1 cellular context compared by ENCODE assay signal in the genomic region with DNA sequence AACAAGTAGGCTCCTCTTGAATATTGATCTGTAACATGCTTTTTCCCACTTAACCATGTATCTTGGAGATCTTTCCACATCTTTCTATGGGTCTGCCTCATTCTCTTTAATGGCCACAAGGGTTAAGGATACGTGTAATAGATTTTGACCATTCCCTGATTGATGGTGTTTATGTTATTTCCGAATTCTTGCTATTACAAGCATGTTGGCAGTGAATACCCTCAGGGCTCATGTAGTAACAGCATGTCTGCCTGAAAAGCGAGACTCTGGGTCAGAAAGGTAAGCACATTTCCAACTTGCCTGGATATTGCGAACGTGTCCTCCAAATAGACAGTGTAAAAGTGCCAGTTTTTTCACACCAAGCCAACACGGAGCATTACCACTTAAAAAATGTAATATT.
TF ChIP-seq lines count a peak whose summit lies in the region.

No MANE protein-coding gene starts in this region.

TF ChIP-seq in WTC11, 78 proteins besides CTCF, POLR2A, EP300 and RAD21 (continued from another document):
- TF ChIP-seq, protein P1, sequence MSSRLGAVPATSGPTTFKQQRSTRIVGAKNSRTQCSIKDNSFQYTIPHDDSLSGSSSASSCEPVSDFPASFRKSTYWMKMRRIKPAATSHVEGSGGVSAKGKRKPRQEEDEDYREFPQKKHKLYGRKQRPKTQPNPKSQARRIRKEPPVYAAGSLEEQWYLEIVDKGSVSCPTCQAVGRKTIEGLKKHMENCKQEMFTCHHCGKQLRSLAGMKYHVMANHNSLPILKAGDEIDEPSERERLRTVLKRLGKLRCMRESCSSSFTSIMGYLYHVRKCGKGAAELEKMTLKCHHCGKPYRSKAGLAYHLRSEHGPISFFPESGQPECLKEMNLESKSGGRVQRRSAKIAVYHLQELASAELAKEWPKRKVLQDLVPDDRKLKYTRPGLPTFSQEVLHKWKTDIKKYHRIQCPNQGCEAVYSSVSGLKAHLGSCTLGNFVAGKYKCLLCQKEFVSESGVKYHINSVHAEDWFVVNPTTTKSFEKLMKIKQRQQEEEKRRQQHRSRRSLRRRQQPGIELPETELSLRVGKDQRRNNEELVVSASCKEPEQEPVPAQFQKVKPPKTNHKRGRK (CRISPR knock-in tag; IDR thresholded peaks at IDR 0.05; ENCODE audit: borderline replicate concordance): no peak
- TF ChIP-seq ATF1 (CRISPR knock-in tag; IDR thresholded peaks at IDR 0.05) (no peak), RELA (CRISPR knock-in tag; IDR thresholded peaks at IDR 0.05; ENCODE audit: borderline replicate concordance) (no peak), NR1H2 (CRISPR knock-in tag; IDR thresholded peaks at IDR 0.05) (no peak), IRF2 (CRISPR knock-in tag; IDR thresholded peaks at IDR 0.05; ENCODE audit: borderline replicate concordance, low read depth) (no peak)
- TF ChIP-seq, protein P2, sequence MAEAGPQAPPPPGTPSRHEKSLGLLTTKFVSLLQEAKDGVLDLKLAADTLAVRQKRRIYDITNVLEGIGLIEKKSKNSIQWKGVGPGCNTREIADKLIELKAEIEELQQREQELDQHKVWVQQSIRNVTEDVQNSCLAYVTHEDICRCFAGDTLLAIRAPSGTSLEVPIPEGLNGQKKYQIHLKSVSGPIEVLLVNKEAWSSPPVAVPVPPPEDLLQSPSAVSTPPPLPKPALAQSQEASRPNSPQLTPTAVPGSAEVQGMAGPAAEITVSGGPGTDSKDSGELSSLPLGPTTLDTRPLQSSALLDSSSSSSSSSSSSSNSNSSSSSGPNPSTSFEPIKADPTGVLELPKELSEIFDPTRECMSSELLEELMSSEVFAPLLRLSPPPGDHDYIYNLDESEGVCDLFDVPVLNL (CRISPR knock-in tag; IDR thresholded peaks at IDR 0.05; ENCODE audit: borderline replicate concordance, low read depth): no peak
